ENCODE assay signal across 17 cellular contexts in the genomic region with DNA sequence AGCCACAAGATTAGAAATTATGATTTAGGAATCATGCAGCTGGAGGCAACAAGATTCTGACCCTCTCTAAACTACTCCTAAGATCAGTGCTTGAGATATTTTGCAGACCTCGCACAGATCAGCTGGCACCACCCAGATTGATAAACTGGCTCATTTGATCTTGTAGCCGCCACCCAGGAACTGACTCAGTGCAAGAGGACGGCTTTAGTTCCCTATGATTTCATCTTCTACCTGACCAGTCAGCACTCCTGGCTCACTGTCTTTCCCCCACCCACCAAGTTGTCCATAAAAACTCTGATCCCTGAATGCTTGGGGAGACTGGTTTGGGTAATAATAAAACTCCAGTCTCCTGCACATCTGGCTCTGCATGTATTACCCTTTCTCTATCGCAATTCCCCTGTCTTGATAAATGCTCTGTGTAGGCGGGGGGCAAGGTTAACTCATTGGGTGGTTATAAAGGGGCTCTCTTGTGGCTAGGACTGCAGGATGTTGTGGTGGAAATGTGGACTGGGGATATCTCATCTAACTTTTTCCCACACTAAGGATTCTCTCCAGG.
"Had no signal": no experiment of that assay in that cellular context is flagged by ENCODE, and none has a peak within 500 bp of the region (broad histone marks: within the 10 kb centered on the region; RNA-seq: fewer than 3 reads in every experiment).

No MANE protein-coding gene starts in this region.

- H3K9me3 ChIP-seq: pancreas, sigmoid colon had no signal

- H3K4me1 ChIP-seq: adrenal gland, esophagus muscularis mucosa, lower lobe of right lung, pancreas, sigmoid colon had no signal

- H3K36me3 ChIP-seq: adrenal gland, esophagus muscularis mucosa, lower lobe of right lung, pancreas, sigmoid colon had no signal

- H3K27me3 ChIP-seq: adrenal gland, esophagus muscularis mucosa, pancreas, sigmoid colon had no signal

- H3K4me3 ChIP-seq: adrenal gland, esophagus muscularis mucosa, lower lobe of right lung, pancreas, sigmoid colon had no signal

- ATAC-seq: activated T-cell treated with anti-CD3 and anti-CD28 coated beads, Interleukin-2, amount 50 U/mL, for 4 hours; left cardiac atrium; lower lobe of right lung; pancreas; stimulated activated effector memory CD8-positive, alpha-beta T cell treated with anti-CD3 and anti-CD28 coated beads, Interleukin-12 subunit alpha, Interleukin-12 subunit beta, amount 100 ng/mL, for 72 hours had no signal

- DNase-seq: activated CD4-positive, alpha-beta memory T cell treated with anti-CD3 and anti-CD28 coated beads for 36 hours; activated effector memory CD4-positive, alpha-beta T cell treated with Interleukin-2 at 50 U/mL for 16 hours; activated naive CD4-positive, alpha-beta T cell treated with anti-CD3 and anti-CD28 coated beads, Interleukin-2, amount 50 U/mL, for 16 hours; activated T-cell treated with anti-CD3 and anti-CD28 coated beads, Interleukin-2, amount 50 U/mL, for 4 hours; adrenal gland; caudate nucleus; glutamatergic neuron; left cardiac atrium; lower lobe of right lung; midbrain; pancreas; sigmoid colon; stimulated activated CD4-positive, alpha-beta T cell treated with anti-CD3 and anti-CD28 coated beads, Interleukin-12 subunit alpha, Interleukin-12 subunit beta, amount 100 ng/mL, for 4 hours; T-helper 1 cell; T1000 had no signal

- H3K27ac ChIP-seq: adrenal gland, esophagus muscularis mucosa, lower lobe of right lung, pancreas, sigmoid colon had no signal
